In genomic region chrX:73478961-73479360, GRCh38 we compare ENCODE assay signal across 19 cellular contexts. TPM values are rescaled to one million over a fixed set of nuclear protein-coding genes. Genes with fewer than 3 reads are reported as not detected.
"Had no signal": no experiment of that assay in that cellular context is flagged by ENCODE, and none has a peak within 500 bp of the region (broad histone marks: within the 10 kb centered on the region; RNA-seq: fewer than 3 reads in every experiment).

No MANE protein-coding gene starts in this region.

- H3K27ac ChIP-seq: brain microvascular endothelial cell, dorsolateral prefrontal cortex, transverse colon had no signal

- DNase-seq: activated CD4-positive, alpha-beta T cell treated with anti-CD3 and anti-CD28 coated beads for 1 hour; activated CD4-positive, alpha-beta T cell treated with anti-CD3 and anti-CD28 coated beads, Interleukin-2, amount 50 U/mL, for 48 hours; activated effector memory CD4-positive, alpha-beta T cell treated with anti-CD3 and anti-CD28 coated beads, Interleukin-2, amount 50 U/mL, for 16 hours; activated T-cell treated with anti-CD3 and anti-CD28 coated beads, Interleukin-2, amount 50 U/mL, for 4 hours; amygdala; brain microvascular endothelial cell; dorsolateral prefrontal cortex; hippocampal formation; natural killer cell; right cardiac atrium; stimulated activated naive B cell treated with anti-CD40 and anti-IgM and Interleukin-4, amounts not matched to agents 10 μg/mL and 1 μg/mL and 100 μg/mL, for 72 hours; substantia nigra; T-helper 9 cell; transverse colon had no signal

RNA-seq across cellular contexts. Expression of gene CDX4, which starts 32.1 kb away (rescaled TPM):
- total RNA-seq: activated naive CD4-positive, alpha-beta T cell treated with anti-CD3 and anti-CD28 coated beads, Interleukin-2, amount 50 U/mL, for 72 hours; activated T-cell treated with anti-CD3 and anti-CD28 coated beads, Interleukin-2, amount 50 U/mL, for 4 hours; chondrocyte; dorsolateral prefrontal cortex; lung; mucosa of gallbladder; natural killer cell; posterior vena cava; right cardiac atrium; transverse colon had no signal
